ENCODE assay signal across 10 cellular contexts in the genomic region with DNA sequence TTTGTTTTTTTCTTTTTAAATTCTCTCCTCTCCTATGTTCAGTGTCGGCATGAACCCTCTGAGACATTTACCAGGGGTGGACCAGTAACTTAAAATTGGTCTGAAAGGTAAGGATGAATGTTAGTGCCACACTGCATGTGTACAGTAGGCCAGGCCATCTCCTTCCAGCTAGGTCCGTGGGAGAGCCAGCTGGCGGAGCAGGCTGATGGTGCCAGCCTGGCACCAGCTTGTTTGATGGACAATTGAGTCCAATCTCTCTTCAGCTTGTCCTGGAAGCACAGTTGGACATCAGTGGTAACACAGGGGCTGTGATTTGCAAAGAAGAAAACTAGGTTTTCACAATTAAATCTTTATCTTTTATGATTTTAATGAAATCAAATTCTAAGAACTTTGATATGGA.
DNase-seq lines count a peak whose midpoint lies in the region; ATAC-seq and TF ChIP-seq lines count a peak whose summit lies in the region.
"Had no signal": no experiment of that assay in that cellular context is flagged by ENCODE, and none has a peak within 500 bp of the region (broad histone marks: within the 10 kb centered on the region; RNA-seq: fewer than 3 reads in every experiment).

No MANE protein-coding gene starts in this region.

- H3K9me3 Mint-ChIP-seq in GM23338, result no peaks in the 10 kb centered on the region

- DNase-seq in left ventricle myocardium inferior (no peak), Right ventricle myocardium superior (no peak), ascending aorta (ENCODE audit: low spot score in 2 of 2) (peak in 1 of 2 donors; percentile 45), midbrain (lab: John Stamatoyannopoulos, UW) (peak; percentile 46), NCI-H1694 treated with DMSO at 0.1 percent for 48 hours (lab: John Stamatoyannopoulos, UW) (no peak), GM23338 (ENCODE audit: low spot score) (no peak), kidney glomerular epithelial cell (lab: John Stamatoyannopoulos, UW) (no peak)

- H3K4me3 ChIP-seq in left ventricle myocardium inferior (peak overlapping the region; percentile 48), ascending aorta (peak overlapping the region; percentile 44 to 46), GM23338 (no peak overlapping the region)
- H3K4me3 ChIP-seq: BLaER1 treated with 17β-estradiol and CSF1 and Interleukin-3, amounts not matched to agents 10 nM and 100 nM had no signal

- H3K27ac ChIP-seq in left ventricle myocardium inferior (replicated peaks), result peak overlapping the region; percentile 49
- peak overlapping the region; percentile 28 to 70 for H3K27ac ChIP-seq in ascending aorta
- H3K27ac ChIP-seq in GM23338 (ENCODE audit: low read depth), result no peak overlapping the region
- H3K27ac ChIP-seq: BLaER1 treated with 17β-estradiol and CSF1 and Interleukin-3, amounts not matched to agents 10 nM and 100 nM; upper lobe of right lung had no signal

- H3K4me1 ChIP-seq in left ventricle myocardium inferior (peaks cover 37% of the 10 kb centered on the region), ascending aorta (peaks cover 0 to 22% of the 10 kb centered on the region in 2 donors), GM23338 (ENCODE audit: insufficient read depth) (no peaks in the 10 kb centered on the region)

- peaks cover 8% of the 10 kb centered on the region; the same call in 1 of the 3 replicates for H3K4me1 Mint-ChIP-seq in GM23338

- H2AFZ ChIP-seq in GM23338, result no peak overlapping the region

- no peak for ATAC-seq in Right ventricle myocardium superior (ENCODE audit: poor library complexity)
- no peak for ATAC-seq in GM23338
- ATAC-seq in HG02981 (IDR thresholded peaks at IDR 0.05; ENCODE audit: unreplicated experiment), result no peak

- TF ChIP-seq CTCF in left ventricle myocardium inferior (IDR thresholded peaks at IDR 0.05; ENCODE audit: borderline replicate concordance), result no peak
- TF ChIP-seq CTCF in ascending aorta (IDR thresholded peaks at IDR 0.05), result no peak
- TF ChIP-seq CTCF in GM23338 (conservative IDR thresholded peaks at IDR 0.05; ENCODE audit: low read depth in 2 of 2), result no peak

- H3K27me3 Mint-ChIP-seq in GM23338 (ENCODE audit: insufficient read depth, low read depth, poor library complexity), result peaks cover 4% of the 10 kb centered on the region

- H3K79me2 ChIP-seq in GM23338 (replicated peaks; ENCODE audit: insufficient read depth), result no peaks in the 10 kb centered on the region

- H3K36me3 Mint-ChIP-seq in GM23338 (ENCODE audit: low read depth), result no peaks in the 10 kb centered on the region

- H3K27ac Mint-ChIP-seq in GM23338, result no peak overlapping the region

- no peaks in the 10 kb centered on the region for H3K27me3 ChIP-seq in left ventricle myocardium inferior (ENCODE audit: low read depth)
- H3K27me3 ChIP-seq in ascending aorta, result no peaks in the 10 kb centered on the region
- H3K27me3 ChIP-seq in GM23338 (ENCODE audit: insufficient read depth), result no peaks in the 10 kb centered on the region
- H3K27me3 ChIP-seq: BLaER1 treated with 17β-estradiol and CSF1 and Interleukin-3, amounts not matched to agents 10 nM and 100 nM; upper lobe of right lung had no signal

- H4K20me1 ChIP-seq in GM23338 (replicated peaks; ENCODE audit: insufficient read depth), result no peaks in the 10 kb centered on the region

- H3K9me3 ChIP-seq in left ventricle myocardium inferior (replicated peaks) (no peaks in the 10 kb centered on the region), ascending aorta (no peaks in the 10 kb centered on the region)
- H3K9me3 ChIP-seq: BLaER1 treated with 17β-estradiol and CSF1 and Interleukin-3, amounts not matched to agents 10 nM and 100 nM; upper lobe of right lung had no signal

- no peaks in the 10 kb centered on the region for H3F3A ChIP-seq in GM23338 (replicated peaks; ENCODE audit: low read depth)

- H3K4me3 Mint-ChIP-seq in GM23338, result no peak overlapping the region

- no peaks in the 10 kb centered on the region for H3K9me2 ChIP-seq in GM23338 (ENCODE audit: insufficient read depth)

- intact Hi-C loops in left ventricle myocardium inferior (cut with micrococcal nuclease), result no loop called here
- intact Hi-C loops in Right ventricle myocardium superior (cut with DNase I), result no loop called here
- intact Hi-C loops in ascending aorta (cut with DNase I), result no loop called here

- H3K36me3 ChIP-seq in left ventricle myocardium inferior (peaks cover 7% of the 10 kb centered on the region), ascending aorta (no peaks in the 10 kb centered on the region), GM23338 (ENCODE audit: insufficient read depth) (no peaks in the 10 kb centered on the region)

- no peak overlapping the region for H3K4me2 ChIP-seq in GM23338
- H3K4me2 ChIP-seq: BLaER1 treated with 17β-estradiol and CSF1 and Interleukin-3, amounts not matched to agents 10 nM and 100 nM had no signal

TF ChIP-seq in GM23338, 12 proteins besides CTCF, POLR2A, EP300 and RAD21:
- no peak for TF ChIP-seq NANOG (IDR thresholded peaks at IDR 0.05; ENCODE audit: borderline replicate concordance)
